Comparison of ENCODE assay signal across 9 cellular contexts in the genomic region with DNA sequence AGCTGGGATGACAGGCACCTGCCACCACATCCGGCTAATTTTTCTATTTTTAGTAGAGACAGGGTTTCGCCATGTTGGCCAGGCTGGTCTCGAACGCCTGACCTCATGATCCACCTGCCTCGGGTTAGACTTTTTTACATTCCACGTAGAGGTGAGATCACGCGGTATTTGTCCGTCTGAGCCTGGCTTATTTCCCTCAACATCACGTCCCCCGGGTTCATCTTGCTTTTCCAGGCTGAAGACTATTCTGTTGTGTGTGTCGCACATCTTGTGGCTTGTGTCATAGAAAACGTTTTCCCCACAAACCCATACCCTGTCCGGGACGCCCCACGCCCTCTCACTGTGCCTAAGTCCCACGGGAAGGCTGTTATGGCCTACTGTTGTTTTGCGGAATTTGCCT.
DNase-seq lines count a peak whose midpoint lies in the region; ATAC-seq and TF ChIP-seq lines count a peak whose summit lies in the region.
"Had no signal": no experiment of that assay in that cellular context is flagged by ENCODE, and none has a peak within 500 bp of the region (broad histone marks: within the 10 kb centered on the region; RNA-seq: fewer than 3 reads in every experiment).

No MANE protein-coding gene starts in this region.

- CTCF ChIA-PET in WTC11 (lab: Charles Lee) = no interaction called here

- POLR2A ChIA-PET in WTC11 (lab: Charles Lee) = no interaction called here

- peaks cover 12% of the 10 kb centered on the region for H3K4me1 Mint-ChIP-seq in activated CD4-positive, alpha-beta T cell treated with anti-CD3 and anti-CD28 coated beads, Interleukin-2, amount 10 ng/mL, durations not matched to agents 24 days and 14 days
- H3K4me1 Mint-ChIP-seq in WTC11 = 0 out of 2 replicates have a peak, but pooled peaks cover 2% of the 10 kb centered on the region
- peaks cover 17% of the 10 kb centered on the region for H3K4me1 Mint-ChIP-seq in stimulated activated effector memory CD8-positive, alpha-beta T cell treated with anti-CD3 and anti-CD28 coated beads, Interleukin-12 subunit alpha, Interleukin-12 subunit beta, amount 100 ng/mL, for 72 hours

- no peak for TF ChIP-seq CTCF in WTC11 (IDR thresholded peaks at IDR 0.05)

- H3K27ac Mint-ChIP-seq in activated CD4-positive, alpha-beta T cell treated with anti-CD3 and anti-CD28 coated beads, Interleukin-2, amount 10 ng/mL, durations not matched to agents 24 days and 14 days = peak overlapping the region; percentile 78
- H3K27ac Mint-ChIP-seq in WTC11 = no peak overlapping the region
- peak overlapping the region; percentile 68 for H3K27ac Mint-ChIP-seq in stimulated activated effector memory CD8-positive, alpha-beta T cell treated with anti-CD3 and anti-CD28 coated beads, Interleukin-12 subunit alpha, Interleukin-12 subunit beta, amount 100 ng/mL, for 72 hours

- H3K9me3 Mint-ChIP-seq in activated CD4-positive, alpha-beta T cell treated with anti-CD3 and anti-CD28 coated beads, Interleukin-2, amount 10 ng/mL, durations not matched to agents 24 days and 14 days = no peaks in the 10 kb centered on the region
- no peaks in the 10 kb centered on the region for H3K9me3 Mint-ChIP-seq in WTC11
- H3K9me3 Mint-ChIP-seq in stimulated activated effector memory CD8-positive, alpha-beta T cell treated with anti-CD3 and anti-CD28 coated beads, Interleukin-12 subunit alpha, Interleukin-12 subunit beta, amount 100 ng/mL, for 72 hours = peaks cover 15% of the 10 kb centered on the region

- no peaks in the 10 kb centered on the region for H3K36me3 Mint-ChIP-seq in activated CD4-positive, alpha-beta T cell treated with anti-CD3 and anti-CD28 coated beads, Interleukin-2, amount 10 ng/mL, durations not matched to agents 24 days and 14 days (ENCODE audit: low read depth)
- no peaks in the 10 kb centered on the region for H3K36me3 Mint-ChIP-seq in WTC11
- H3K36me3 Mint-ChIP-seq in stimulated activated effector memory CD8-positive, alpha-beta T cell treated with anti-CD3 and anti-CD28 coated beads, Interleukin-12 subunit alpha, Interleukin-12 subunit beta, amount 100 ng/mL, for 72 hours = no peaks in the 10 kb centered on the region

- H3K27me3 Mint-ChIP-seq in activated CD4-positive, alpha-beta T cell treated with anti-CD3 and anti-CD28 coated beads, Interleukin-2, amount 10 ng/mL, durations not matched to agents 24 days and 14 days = no peaks in the 10 kb centered on the region
- no peaks in the 10 kb centered on the region for H3K27me3 Mint-ChIP-seq in WTC11 (ENCODE audit: low read depth)

- no peak for DNase-seq in activated CD4-positive, alpha-beta T cell treated with anti-CD3 and anti-CD28 coated beads, Interleukin-2, amount 10 ng/mL, durations not matched to agents 24 days and 14 days
- no peak for DNase-seq in activated CD4-positive, alpha-beta T cell treated with anti-CD3 and anti-CD28 coated beads, Interleukin-2, amount 50 U/mL, for 4 hours
- DNase-seq in WTC11 (ENCODE audit: low spot score) (no peak), HK-2 (ENCODE audit: unreplicated experiment) (no peak)
- no peak for DNase-seq in stimulated activated effector memory CD8-positive, alpha-beta T cell treated with anti-CD3 and anti-CD28 coated beads, Interleukin-12 subunit alpha, Interleukin-12 subunit beta, amount 100 ng/mL, for 72 hours (ENCODE audit: low spot score in 2 of 2)
- DNase-seq: NCI-H1436 treated with DMSO at 0.1 percent for 48 hours had no signal

- ATAC-seq in HG02981 (IDR thresholded peaks at IDR 0.05; ENCODE audit: unreplicated experiment) (peak; percentile 46), WTC11 (no peak), HG03025 (IDR thresholded peaks at IDR 0.05; ENCODE audit: low FRiP score, unreplicated experiment) (no peak), GM18858 (IDR thresholded peaks at IDR 0.05; ENCODE audit: unreplicated experiment) (no peak)
- no peak for ATAC-seq in stimulated activated effector memory CD8-positive, alpha-beta T cell treated with anti-CD3 and anti-CD28 coated beads, Interleukin-12 subunit alpha, Interleukin-12 subunit beta, amount 100 ng/mL, for 72 hours

- H3K4me3 Mint-ChIP-seq in activated CD4-positive, alpha-beta T cell treated with anti-CD3 and anti-CD28 coated beads, Interleukin-2, amount 10 ng/mL, durations not matched to agents 24 days and 14 days = peak overlapping the region; percentile 72
- H3K4me3 Mint-ChIP-seq in WTC11 = no peak overlapping the region
- peak overlapping the region; percentile 49 for H3K4me3 Mint-ChIP-seq in stimulated activated effector memory CD8-positive, alpha-beta T cell treated with anti-CD3 and anti-CD28 coated beads, Interleukin-12 subunit alpha, Interleukin-12 subunit beta, amount 100 ng/mL, for 72 hours

- intact Hi-C loops in activated CD4-positive, alpha-beta T cell treated with anti-CD3 and anti-CD28 coated beads, Interleukin-2, amount 10 ng/mL, durations not matched to agents 24 days and 14 days (cut with micrococcal nuclease) = no loop called here

TF ChIP-seq in WTC11, 78 proteins besides CTCF, POLR2A, EP300 and RAD21:
- TF ChIP-seq, protein P1, sequence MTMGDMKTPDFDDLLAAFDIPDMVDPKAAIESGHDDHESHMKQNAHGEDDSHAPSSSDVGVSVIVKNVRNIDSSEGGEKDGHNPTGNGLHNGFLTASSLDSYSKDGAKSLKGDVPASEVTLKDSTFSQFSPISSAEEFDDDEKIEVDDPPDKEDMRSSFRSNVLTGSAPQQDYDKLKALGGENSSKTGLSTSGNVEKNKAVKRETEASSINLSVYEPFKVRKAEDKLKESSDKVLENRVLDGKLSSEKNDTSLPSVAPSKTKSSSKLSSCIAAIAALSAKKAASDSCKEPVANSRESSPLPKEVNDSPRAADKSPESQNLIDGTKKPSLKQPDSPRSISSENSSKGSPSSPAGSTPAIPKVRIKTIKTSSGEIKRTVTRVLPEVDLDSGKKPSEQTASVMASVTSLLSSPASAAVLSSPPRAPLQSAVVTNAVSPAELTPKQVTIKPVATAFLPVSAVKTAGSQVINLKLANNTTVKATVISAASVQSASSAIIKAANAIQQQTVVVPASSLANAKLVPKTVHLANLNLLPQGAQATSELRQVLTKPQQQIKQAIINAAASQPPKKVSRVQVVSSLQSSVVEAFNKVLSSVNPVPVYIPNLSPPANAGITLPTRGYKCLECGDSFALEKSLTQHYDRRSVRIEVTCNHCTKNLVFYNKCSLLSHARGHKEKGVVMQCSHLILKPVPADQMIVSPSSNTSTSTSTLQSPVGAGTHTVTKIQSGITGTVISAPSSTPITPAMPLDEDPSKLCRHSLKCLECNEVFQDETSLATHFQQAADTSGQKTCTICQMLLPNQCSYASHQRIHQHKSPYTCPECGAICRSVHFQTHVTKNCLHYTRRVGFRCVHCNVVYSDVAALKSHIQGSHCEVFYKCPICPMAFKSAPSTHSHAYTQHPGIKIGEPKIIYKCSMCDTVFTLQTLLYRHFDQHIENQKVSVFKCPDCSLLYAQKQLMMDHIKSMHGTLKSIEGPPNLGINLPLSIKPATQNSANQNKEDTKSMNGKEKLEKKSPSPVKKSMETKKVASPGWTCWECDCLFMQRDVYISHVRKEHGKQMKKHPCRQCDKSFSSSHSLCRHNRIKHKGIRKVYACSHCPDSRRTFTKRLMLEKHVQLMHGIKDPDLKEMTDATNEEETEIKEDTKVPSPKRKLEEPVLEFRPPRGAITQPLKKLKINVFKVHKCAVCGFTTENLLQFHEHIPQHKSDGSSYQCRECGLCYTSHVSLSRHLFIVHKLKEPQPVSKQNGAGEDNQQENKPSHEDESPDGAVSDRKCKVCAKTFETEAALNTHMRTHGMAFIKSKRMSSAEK (CRISPR knock-in tag; IDR thresholded peaks at IDR 0.05; ENCODE audit: borderline replicate concordance) = no peak
- TF ChIP-seq ZNF512 (CRISPR knock-in tag; IDR thresholded peaks at IDR 0.05; ENCODE audit: borderline replicate concordance) = peak; percentile 83
